8 cellular contexts compared by ENCODE assay signal in genomic region chr2:216519154-216519762, GRCh38. TPM values are rescaled to one million over a fixed set of nuclear protein-coding genes. Genes with fewer than 3 reads are reported as not detected.
DNase-seq lines count a peak whose midpoint lies in the region; ATAC-seq and TF ChIP-seq lines count a peak whose summit lies in the region.

No MANE protein-coding gene starts in this region.

- H3K36me3 ChIP-seq in fibroblast of lung (ENCODE audit: control insufficient read depth, insufficient read depth, low read length), result no peaks in the 10 kb centered on the region

- POLR2A ChIA-PET in activated CD4-positive, alpha-beta memory T cell treated with anti-CD3 and anti-CD28 coated beads, Interleukin-2, amount 10 ng/mL, durations not matched to agents 7 days and 5 days (lab: Charles Lee), result interaction anchor here (1.2 kb wide), 1 partner anchor 148 kb away, joined by 3 read pairs; no protein-coding TSS in a partner anchor

- CTCF ChIA-PET in activated CD4-positive, alpha-beta memory T cell treated with anti-CD3 and anti-CD28 coated beads, Interleukin-2, amount 10 ng/mL, durations not matched to agents 7 days and 5 days (lab: Charles Lee), result interaction anchor here (0.6 to 7.5 kb wide), 13 partner anchors 9 to 222 kb away, joined by 3 to 99 read pairs (median 4); partner anchors contain the start of gene RPL37A

- H3K27me3 Mint-ChIP-seq in activated CD4-positive, alpha-beta memory T cell treated with anti-CD3 and anti-CD28 coated beads, Interleukin-2, amount 10 ng/mL, durations not matched to agents 7 days and 5 days, result no peaks in the 10 kb centered on the region
- H3K27me3 Mint-ChIP-seq in natural killer cell treated with Interleukin-12 subunit alpha and Interleukin-12 subunit beta and Interleukin-15 and Interleukin-18, amount 100 ng/mL, for 72 hours, result no peaks in the 10 kb centered on the region

- H2AFZ ChIP-seq in fibroblast of lung (ENCODE audit: low read length), result no peak overlapping the region

- H3K27ac Mint-ChIP-seq in activated CD4-positive, alpha-beta memory T cell treated with anti-CD3 and anti-CD28 coated beads, Interleukin-2, amount 10 ng/mL, durations not matched to agents 7 days and 5 days, result no peak overlapping the region
- no peak overlapping the region for H3K27ac Mint-ChIP-seq in natural killer cell treated with Interleukin-12 subunit alpha and Interleukin-12 subunit beta and Interleukin-15 and Interleukin-18, amount 100 ng/mL, for 72 hours

- no peaks in the 10 kb centered on the region for H3K79me2 ChIP-seq in fibroblast of lung (ENCODE audit: control insufficient read depth, insufficient read depth, low read length)

- no peaks in the 10 kb centered on the region for H3K27me3 ChIP-seq in fibroblast of lung (ENCODE audit: control insufficient read depth, insufficient read depth, low read length)

- ATAC-seq in GM18502 (IDR thresholded peaks at IDR 0.05; ENCODE audit: poor library complexity, unreplicated experiment) (peak; percentile 58), HG03460 (IDR thresholded peaks at IDR 0.05; ENCODE audit: unreplicated experiment) (peak; percentile 83), HG02623 (IDR thresholded peaks at IDR 0.05; ENCODE audit: unreplicated experiment) (no peak)
- peak; percentile 66 to 73 for ATAC-seq in natural killer cell treated with Interleukin-12 subunit alpha and Interleukin-12 subunit beta and Interleukin-15 and Interleukin-18, amount 100 ng/mL, for 72 hours

- H3K4me1 Mint-ChIP-seq in activated CD4-positive, alpha-beta memory T cell treated with anti-CD3 and anti-CD28 coated beads, Interleukin-2, amount 10 ng/mL, durations not matched to agents 7 days and 5 days, result no peaks in the 10 kb centered on the region
- no peaks in the 10 kb centered on the region for H3K4me1 Mint-ChIP-seq in natural killer cell treated with Interleukin-12 subunit alpha and Interleukin-12 subunit beta and Interleukin-15 and Interleukin-18, amount 100 ng/mL, for 72 hours (ENCODE audit: low read depth in 2 of 2)

- DNase-seq in AG09319 (ENCODE audit: extremely low read depth, low read depth), result peak; percentile 66
- peak; percentile 30 for DNase-seq in NCI-H526 treated with DMSO at 0.1 percent for 48 hours (lab: John Stamatoyannopoulos, UW)
- DNase-seq in activated CD4-positive, alpha-beta memory T cell treated with anti-CD3 and anti-CD28 coated beads, Interleukin-2, amount 10 ng/mL, durations not matched to agents 7 days and 5 days, result peak; percentile 50
- peak; percentile 75 to 89 for DNase-seq in fibroblast of lung (ENCODE audit: low read depth in 2 of 2)
- DNase-seq in natural killer cell treated with Interleukin-12 subunit alpha and Interleukin-12 subunit beta and Interleukin-15 and Interleukin-18, amount 100 ng/mL, for 72 hours (ENCODE audit: low spot score), result peak; percentile 65

- no peak overlapping the region for H3K4me2 ChIP-seq in fibroblast of lung (ENCODE audit: extremely low read depth, insufficient read depth, low read length)

- no peak overlapping the region for H3K4me3 ChIP-seq in fibroblast of lung (replicated peaks in 1 of 4; ENCODE audit: control extremely low read depth in 1 of 4, insufficient read depth in 1 of 4, low read depth in 3 of 4, low read length in 4 of 4)

- H3K9ac ChIP-seq in fibroblast of lung (ENCODE audit: insufficient read depth, low read length), result no peak overlapping the region

- peaks cover 3% of the 10 kb centered on the region for H3K4me1 ChIP-seq in fibroblast of lung (ENCODE audit: control insufficient read depth, extremely low read depth, insufficient read depth, low read length)

- H3K9me3 Mint-ChIP-seq in activated CD4-positive, alpha-beta memory T cell treated with anti-CD3 and anti-CD28 coated beads, Interleukin-2, amount 10 ng/mL, durations not matched to agents 7 days and 5 days, result no peaks in the 10 kb centered on the region
- H3K9me3 Mint-ChIP-seq in natural killer cell treated with Interleukin-12 subunit alpha and Interleukin-12 subunit beta and Interleukin-15 and Interleukin-18, amount 100 ng/mL, for 72 hours, result no peaks in the 10 kb centered on the region

- H4K20me1 ChIP-seq in fibroblast of lung (ENCODE audit: control insufficient read depth, extremely low read depth, insufficient read depth, low read length), result no peaks in the 10 kb centered on the region

- no peaks in the 10 kb centered on the region for H3K9me3 ChIP-seq in fibroblast of lung (ENCODE audit: control insufficient read depth, insufficient read depth, low read depth, low read length)

- H3K4me3 Mint-ChIP-seq in activated CD4-positive, alpha-beta memory T cell treated with anti-CD3 and anti-CD28 coated beads, Interleukin-2, amount 10 ng/mL, durations not matched to agents 7 days and 5 days, result no peak overlapping the region
- no peak overlapping the region for H3K4me3 Mint-ChIP-seq in natural killer cell treated with Interleukin-12 subunit alpha and Interleukin-12 subunit beta and Interleukin-15 and Interleukin-18, amount 100 ng/mL, for 72 hours

- no peaks in the 10 kb centered on the region for H3K36me3 Mint-ChIP-seq in activated CD4-positive, alpha-beta memory T cell treated with anti-CD3 and anti-CD28 coated beads, Interleukin-2, amount 10 ng/mL, durations not matched to agents 7 days and 5 days (ENCODE audit: low read depth)
- H3K36me3 Mint-ChIP-seq in natural killer cell treated with Interleukin-12 subunit alpha and Interleukin-12 subunit beta and Interleukin-15 and Interleukin-18, amount 100 ng/mL, for 72 hours, result no peaks in the 10 kb centered on the region

- TF ChIP-seq CTCF in AG09319 (IDR thresholded peaks at IDR 0.05; ENCODE audit: low read depth, low read length) (peak; percentile 76), fibroblast of lung (conservative IDR thresholded peaks at IDR 0.05 in 1 of 2, IDR thresholded peaks at IDR 0.05 in 1 of 2; ENCODE audit: low read depth in 1 of 2, low read length in 2 of 2) (peak; percentile 64 to 73)

- H3K27ac ChIP-seq in fibroblast of lung (ENCODE audit: insufficient read depth, low read length), result no peak overlapping the region

RNA-seq across cellular contexts. Expression of gene RPL37A, which starts 20.6 kb away (rescaled TPM):
- total RNA-seq in activated CD4-positive, alpha-beta memory T cell treated with anti-CD3 and anti-CD28 coated beads, Interleukin-2, amount 10 ng/mL, durations not matched to agents 7 days and 5 days, result 1,000 to 10,000 TPM; 2,149 to 2,170 TPM
- total RNA-seq in fibroblast of lung, result 3,233 and 3,423 TPM in 2 replicates
- 1,592 and 1,688 TPM in 2 replicates for polyA plus RNA-seq in fibroblast of lung
- 5,148 and 5,420 TPM in 2 replicates for polyA plus RNA-seq in fibroblast of lung (2012)
- polyA minus RNA-seq in fibroblast of lung (ENCODE audit: low replicate concordance), result 265 and 436 TPM in 2 replicates
- 1,000 to 10,000 TPM; 1,675 to 1,724 TPM for total RNA-seq in natural killer cell treated with Interleukin-12 subunit alpha and Interleukin-12 subunit beta and Interleukin-15 and Interleukin-18, amount 100 ng/mL, for 72 hours

Comparison
In these comparisons a context has a peak if more than half of its experiments do, and no peak if none do; other contexts are left out.
1. DNase-seq: peak in every context shown above with its lines; median percentile 82 in fibroblast of lung; 66 in AG09319; 65 in natural killer cell treated with Interleukin-12 subunit alpha and Interleukin-12 subunit beta and Interleukin-15 and Interleukin-18, amount 100 ng/mL, for 72 hours; 50 in activated CD4-positive, alpha-beta memory T cell treated with anti-CD3 and anti-CD28 coated beads, Interleukin-2, amount 10 ng/mL, durations not matched to agents 7 days and 5 days; 30 in NCI-H526 treated with DMSO at 0.1 percent for 48 hours.